In the genomic region with DNA sequence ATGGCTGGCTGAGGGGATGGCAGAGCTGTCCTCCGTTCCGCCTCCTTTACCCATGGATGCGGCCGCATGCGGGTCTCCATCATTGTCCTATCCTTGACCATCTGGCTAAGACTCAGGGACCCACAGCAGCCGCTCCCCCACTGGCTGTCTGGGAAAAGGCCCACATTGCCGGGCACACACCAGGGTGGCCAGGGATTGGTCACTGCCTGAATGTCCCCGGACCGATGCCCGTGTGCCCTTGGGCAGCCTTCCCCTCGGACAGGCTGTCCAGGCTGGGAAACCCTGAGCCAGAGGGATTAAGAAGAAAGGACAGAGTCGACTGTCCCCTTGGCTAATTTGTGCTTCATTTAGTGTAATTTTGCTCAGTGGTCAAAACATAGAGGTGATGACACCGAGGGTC, we compare ENCODE assay signal across 9 cellular contexts. TPM values are rescaled to one million over a fixed set of nuclear protein-coding genes. Genes with fewer than 3 reads are reported as not detected.
"Had no signal": no experiment of that assay in that cellular context is flagged by ENCODE, and none has a peak within 500 bp of the region (broad histone marks: within the 10 kb centered on the region; RNA-seq: fewer than 3 reads in every experiment).

No MANE protein-coding gene starts in this region.

- H3K4me3 ChIP-seq: K562 had no signal

- DNase-seq: IMR-90, KBM-7, KG1 had no signal

- ATAC-seq: HepG2, K562 had no signal

- H3K27ac ChIP-seq: HL-60 had no signal

RNA-seq across cellular contexts. Expression of a gene that starts 22.5 kb away (rescaled TPM):
- total RNA-seq: IMR-90 had no signal
- polyA plus RNA-seq: IgD-negative memory B cell had no signal

RNA-seq across cellular contexts. Expression of a gene that starts 55.7 kb away (rescaled TPM):
- total RNA-seq: HepG2, HT-29, HT1080, IMR-90, K562 had no signal
- polyA plus RNA-seq: HepG2, IMR-90 had no signal
